8 cellular contexts compared by ENCODE assay signal in genomic region chr6:27668442-27669275, GRCh38.
DNase-seq lines count a peak whose midpoint lies in the region; ATAC-seq and TF ChIP-seq lines count a peak whose summit lies in the region.

No MANE protein-coding gene starts in this region.

- intact Hi-C loops in right cardiac atrium (cut with DNase I) (no loop called here), heart right ventricle (cut with DNase I) (no loop called here)

- peaks cover 53% of the 10 kb centered on the region for H3K27me3 Mint-ChIP-seq in activated CD8-positive, alpha-beta T cell treated with anti-CD3 and anti-CD28 coated beads, Interleukin-2, amount 10 ng/mL, durations not matched to agents 7 days and 5 days (ENCODE audit: low read depth)

- H3K36me3 ChIP-seq in heart right ventricle = no peaks in the 10 kb centered on the region

- H3K9me3 ChIP-seq in right cardiac atrium (ENCODE audit: control insufficient read depth, low read length) (no peaks in the 10 kb centered on the region), heart right ventricle (peaks cover 0 to 2% (median 0%) of the 10 kb centered on the region in 11 donors)

- CTCF ChIA-PET in activated CD8-positive, alpha-beta T cell treated with anti-CD3 and anti-CD28 coated beads, Interleukin-2, amount 10 ng/mL, durations not matched to agents 7 days and 5 days (lab: Charles Lee) = interaction anchor here (1.4 to 3.3 kb wide), 6 partner anchors 19 to 508 kb away, joined by 3 to 16 read pairs (median 4); partner anchors contain the start of gene POM121L2

- H3K4me3 ChIP-seq in right cardiac atrium (ENCODE audit: low read length) = peak overlapping the region; percentile 4
- H3K4me3 ChIP-seq in heart right ventricle = peak overlapping the region in 3 of 10 donors; percentile 4 to 14 (median 6)

- H3K4me1 Mint-ChIP-seq in activated CD8-positive, alpha-beta T cell treated with anti-CD3 and anti-CD28 coated beads, Interleukin-2, amount 10 ng/mL, durations not matched to agents 7 days and 5 days (ENCODE audit: low read depth) = peaks cover 61% of the 10 kb centered on the region

- POLR2A ChIA-PET in activated CD8-positive, alpha-beta T cell treated with anti-CD3 and anti-CD28 coated beads, Interleukin-2, amount 10 ng/mL, durations not matched to agents 7 days and 5 days (lab: Charles Lee) = no interaction called here

- no peaks in the 10 kb centered on the region for H3K9me3 Mint-ChIP-seq in activated CD8-positive, alpha-beta T cell treated with anti-CD3 and anti-CD28 coated beads, Interleukin-2, amount 10 ng/mL, durations not matched to agents 7 days and 5 days (ENCODE audit: insufficient read depth)

- peak in 1 of 2 donors; percentile 42 for ATAC-seq in right cardiac atrium
- ATAC-seq in heart right ventricle = no peak
- no peak for ATAC-seq in activated CD8-positive, alpha-beta T cell treated with anti-CD3 and anti-CD28 coated beads, Interleukin-2, amount 10 ng/mL, durations not matched to agents 7 days and 5 days
- ATAC-seq in foreskin keratinocyte = peak; percentile 57
- no peak for ATAC-seq in HG03196 (IDR thresholded peaks at IDR 0.05; ENCODE audit: unreplicated experiment)
- ATAC-seq in GM19395 (IDR thresholded peaks at IDR 0.05; ENCODE audit: unreplicated experiment) = no peak

- H3K36me3 Mint-ChIP-seq in activated CD8-positive, alpha-beta T cell treated with anti-CD3 and anti-CD28 coated beads, Interleukin-2, amount 10 ng/mL, durations not matched to agents 7 days and 5 days (ENCODE audit: low read depth) = peaks cover 2% of the 10 kb centered on the region

- no peak overlapping the region for H3K27ac Mint-ChIP-seq in activated CD8-positive, alpha-beta T cell treated with anti-CD3 and anti-CD28 coated beads, Interleukin-2, amount 10 ng/mL, durations not matched to agents 7 days and 5 days

- H3K27ac ChIP-seq in right cardiac atrium (ENCODE audit: low read length) (no peak overlapping the region), heart right ventricle (no peak overlapping the region), foreskin keratinocyte (no peak overlapping the region)

- H3K27me3 ChIP-seq in right cardiac atrium (ENCODE audit: control insufficient read depth, insufficient read depth) (peaks cover 4% of the 10 kb centered on the region), heart right ventricle (peaks cover 18 to 98% (median 91%) of the 10 kb centered on the region in 7 donors), foreskin keratinocyte (no peaks in the 10 kb centered on the region)

- peak overlapping the region; percentile 56 for H3K4me3 Mint-ChIP-seq in activated CD8-positive, alpha-beta T cell treated with anti-CD3 and anti-CD28 coated beads, Interleukin-2, amount 10 ng/mL, durations not matched to agents 7 days and 5 days

- H3K4me1 ChIP-seq in right cardiac atrium (ENCODE audit: control insufficient read depth, insufficient read depth, low read length) (no peaks in the 10 kb centered on the region), heart right ventricle (peaks cover 0 to 42% (median 0%) of the 10 kb centered on the region in 9 donors), foreskin keratinocyte (no peaks in the 10 kb centered on the region)

- WGBS in right cardiac atrium = 6% methylated on average over 35 of the region's 35 CpGs
- WGBS in heart right ventricle, 2 donors = 6 to 7% methylated on average over 35 of the region's 35 CpGs

- no peak for TF ChIP-seq CTCF in heart right ventricle (IDR thresholded peaks at IDR 0.05)
- TF ChIP-seq CTCF in foreskin keratinocyte (conservative IDR thresholded peaks at IDR 0.05) = peak; percentile 3

- peak; percentile 30 to 68 (median 63) for DNase-seq in right cardiac atrium
- DNase-seq in heart right ventricle = no peak
- peak; percentile 80 for DNase-seq in NCI-H345 treated with DMSO at 0.1 percent for 48 hours (lab: John Stamatoyannopoulos, UW; ENCODE audit: unreplicated experiment)
- peak; percentile 71 for DNase-seq in activated CD8-positive, alpha-beta T cell treated with anti-CD3 and anti-CD28 coated beads, Interleukin-2, amount 10 ng/mL, durations not matched to agents 7 days and 5 days
- DNase-seq in foreskin keratinocyte = peak; percentile 72 to 89
- DNase-seq in stimulated activated CD4-positive, alpha-beta T cell treated with anti-CD3 and anti-CD28 coated beads, Interleukin-1b, Interleukin-23, amount 100 ng/mL, for 24 hours (ENCODE audit: low read depth in 4 of 4, low spot score in 1 of 4) = peak in 3 of 4 experiments; percentile 53 to 67 (median 67)

Comparison
In these comparisons a context has a peak if more than half of its experiments do, and no peak if none do; other contexts are left out.
1. DNase-seq: peak in right cardiac atrium (3 of 3), NCI-H345 treated with DMSO at 0.1 percent for 48 hours (single experiment), activated CD8-positive, alpha-beta T cell treated with anti-CD3 and anti-CD28 coated beads, Interleukin-2, amount 10 ng/mL, durations not matched to agents 7 days and 5 days (single experiment), foreskin keratinocyte (2 of 2) and stimulated activated CD4-positive, alpha-beta T cell treated with anti-CD3 and anti-CD28 coated beads, Interleukin-1b, Interleukin-23, amount 100 ng/mL, for 24 hours (3 of 4); none in heart right ventricle (0 of 2).